13 cellular contexts compared by ENCODE assay signal in genomic region chr6:29516108-29516507, GRCh38. TPM values are rescaled to one million over a fixed set of nuclear protein-coding genes. Genes with fewer than 3 reads are reported as not detected.
DNase-seq lines count a peak whose midpoint lies in the region; ATAC-seq, FAIRE-seq and TF ChIP-seq lines count a peak whose summit lies in the region.
"Had no signal": no experiment of that assay in that cellular context is flagged by ENCODE, and none has a peak within 500 bp of the region (broad histone marks: within the 10 kb centered on the region; RNA-seq: fewer than 3 reads in every experiment).

No MANE protein-coding gene starts in this region.

- BruUV-seq in GM12878 (replicated peaks; lab: Mats Ljungman, UMichigan), result no TSS peak

- peak; percentile 7 for FAIRE-seq in GM12878 (lab: Jason Lieb, UNC)
- FAIRE-seq: A204.1 had no signal

- H3K9me3 ChIP-seq in GM12878 (replicated peaks; ENCODE audit: control insufficient read depth, insufficient read depth, low read length), result no peaks in the 10 kb centered on the region

- no peak overlapping the region for H2AFZ ChIP-seq in GM12878 (ENCODE audit: control insufficient read depth, low read depth, low read length)

- H4K20me1 ChIP-seq in GM12878 (ENCODE audit: control insufficient read depth, insufficient read depth), result no peaks in the 10 kb centered on the region

- no peak overlapping the region for H3K27ac ChIP-seq in GM12878 (ENCODE audit: control insufficient read depth, insufficient read depth)
- H3K27ac ChIP-seq: tibial nerve had no signal

- in situ Hi-C loops in GM12878 (cut with MboI), result no loop called here

- TF ChIP-seq CTCF in GM12878 (IDR thresholded peaks at IDR 0.05 in 2 of 3, conservative IDR thresholded peaks at IDR 0.05 in 1 of 3; ENCODE audit: control insufficient read depth in 2 of 3, extremely low read depth in 1 of 3, insufficient read depth in 1 of 3, low read depth in 3 of 3, low read length in 3 of 3), result no peak

- H3K79me2 ChIP-seq in GM12878 (ENCODE audit: control insufficient read depth, insufficient read depth, low read length), result no peaks in the 10 kb centered on the region

- RAD21 ChIA-PET in GM12878 (lab: Charles Lee; ENCODE audit: unreplicated experiment), result no interaction called here

- peaks cover 0 to 4% of the 10 kb centered on the region in 2 experiments; a peak in 1 of 4 replicates for H3K27me3 ChIP-seq in GM12878 (replicated peaks in 1 of 2; ENCODE audit: control insufficient read depth in 2 of 2, insufficient read depth in 2 of 2, low read length in 1 of 2)
- H3K27me3 ChIP-seq: tibial nerve had no signal

- no peak overlapping the region for H3K4me3 ChIP-seq in GM12878
- H3K4me3 ChIP-seq: tibial nerve had no signal

- H3K4me2 ChIP-seq in GM12878 (ENCODE audit: control insufficient read depth, insufficient read depth), result no peak overlapping the region

- CTCF ChIA-PET in GM12878 (lab: Yijun Ruan, JAX), result no interaction called here

- H3K36me3 ChIP-seq in GM12878 (ENCODE audit: control insufficient read depth in 2 of 2, insufficient read depth in 2 of 2, low read length in 1 of 2), result no peaks in the 10 kb centered on the region
- H3K36me3 ChIP-seq: tibial nerve had no signal

- no peak for TF ChIP-seq RAD21 in GM12878 (IDR thresholded peaks at IDR 0.05; ENCODE audit: insufficient read depth, low read depth, low read length)

- no peak for TF ChIP-seq POLR2A in GM12878 (IDR thresholded peaks at IDR 0.05; ENCODE audit: low read depth, low read length)

- DNase-seq in NCI-H2029 treated with DMSO at 0.1 percent for 48 hours (lab: John Stamatoyannopoulos, UW) (peak; percentile 5), NCI-H2029 (lab: John Stamatoyannopoulos, UW) (no peak), NCI-H226 (peak; percentile 28), GM12878 (ENCODE audit: low read depth, low spot score) (no peak), SKM-1 treated with dmso at 0.1 percent for 144 hours (lab: John Stamatoyannopoulos, UW; ENCODE audit: unreplicated experiment) (no peak), CD1c-positive myeloid dendritic cell (ENCODE audit: extremely low spot score) (no peak)
- peak; percentile 11 to 24 for DNase-seq in stimulated activated CD4-positive, alpha-beta T cell treated with anti-CD3 and anti-CD28 coated beads, Interleukin-15, amount 100 ng/mL, for 48 hours (ENCODE audit: low read depth in 2 of 2)
- DNase-seq: amniotic stem cell, naive B cell, NCI-H2227 treated with DMSO at 0.1 percent for 48 hours had no signal

- SMC1A ChIA-PET in GM12878 (lab: Charles Lee; ENCODE audit: uncharacterized antibody, unreplicated experiment), result interaction anchor here (0.7 kb wide), 1 partner anchor 141 kb away, joined by 3 read pairs; no protein-coding TSS in a partner anchor

- TF ChIP-seq EP300 in GM12878 (IDR thresholded peaks at IDR 0.05; ENCODE audit: borderline replicate concordance in 1 of 2, control insufficient read depth in 1 of 2, low read depth in 2 of 2, low read length in 2 of 2), result no peak

- H3K9ac ChIP-seq in GM12878 (ENCODE audit: control insufficient read depth, insufficient read depth, low read length), result no peak overlapping the region

- POLR2A ChIA-PET in GM12878 (lab: Charles Lee), result no interaction called here

- WGBS in GM12878 (ENCODE audit: insufficient coverage, insufficient replicate concordance, low lambda C conversion rate, missing lambda C conversion rate), result 24% methylated on average over 6 of the region's 6 CpGs

- H3K4me1 ChIP-seq in GM12878 (ENCODE audit: control insufficient read depth, insufficient read depth, low read length), result no peaks in the 10 kb centered on the region
- H3K4me1 ChIP-seq: tibial nerve had no signal

- intact Hi-C loops in GM12878 (cut with micrococcal nuclease; ENCODE audit: unreplicated experiment), result no loop called here

- ATAC-seq in GM12878 (peak; percentile 71), GM21529 (IDR thresholded peaks at IDR 0.05; ENCODE audit: unreplicated experiment) (no peak)

TF ChIP-seq in GM12878, 131 proteins besides CTCF, POLR2A, EP300 and RAD21:
- TF ChIP-seq PAX8 (IDR thresholded peaks at IDR 0.05) (no peak), ATF7 (IDR thresholded peaks at IDR 0.05; ENCODE audit: low read depth) (0 out of 2 replicates have a peak, but pooled peaks have one; percentile 17), RUNX3 (IDR thresholded peaks at IDR 0.05; ENCODE audit: low read length) (peak; percentile 41; the same call in 1 of the 2 replicates)

RNA-seq across cellular contexts. Expression of gene MAS1L, which starts 28.4 kb away (rescaled TPM):
- not detected in 2 replicates for total RNA-seq in GM12878 (2013; cell fraction: nucleolus; rRNA removed)
- not detected in 2 replicates for total RNA-seq in GM12878 (2014; rRNA removed)
- not detected in 2 replicates for total RNA-seq in GM12878 (2014; rRNA removed; fragmentation: Illumina TruSeq; extraction: Trizol)
- not detected in 2 replicates for total RNA-seq in GM12878 (2021)
- polyA plus RNA-seq in GM12878 (2011; ENCODE audit: low read depth), result not detected
- not detected in 2 replicates for polyA plus RNA-seq in GM12878 (2011; rRNA removed)
- not detected in 2 replicates for polyA plus RNA-seq in GM12878 (2011; cell fraction: cytosol; rRNA removed)
- polyA plus RNA-seq in GM12878 (2011; cell fraction: nucleus; rRNA removed), result not detected in 2 replicates
- polyA plus RNA-seq in GM12878 (2012), result not detected in 2 replicates
- not detected in 2 replicates for polyA plus RNA-seq in GM12878 (2014; fragmentation: Illumina TruSeq; extraction: Trizol)
- polyA plus RNA-seq in GM12878 (2014; fragmentation: Nextera tagmentation; extraction: Ambion mirVana), result not detected
- polyA plus RNA-seq in GM12878 (2014; rRNA removed), result not detected in 2 replicates
- not detected for polyA plus RNA-seq in GM12878 (2016; fragmentation: Nextera tagmentation; extraction: Ambion mirVana)
- not detected in 2 replicates for polyA minus RNA-seq in GM12878 (2011; rRNA and poly(A)+ RNA removed)
- not detected in 2 replicates for polyA minus RNA-seq in GM12878 (2011; cell fraction: cytosol; rRNA and poly(A)+ RNA removed)
- polyA minus RNA-seq in GM12878 (2011; cell fraction: nucleus; rRNA and poly(A)+ RNA removed), result not detected in 2 replicates

RNA-seq across cellular contexts. Expression of gene UBD, which starts 43.4 kb away (rescaled TPM):
- 1.8 and 2.0 TPM in 2 replicates for total RNA-seq in GM12878 (2013; cell fraction: nucleolus; rRNA removed)
- total RNA-seq in GM12878 (2014; rRNA removed), result 31.8 and 40.4 TPM in 2 replicates
- total RNA-seq in GM12878 (2014; rRNA removed; fragmentation: Illumina TruSeq; extraction: Trizol), result 52.9 and 54.3 TPM in 2 replicates
- total RNA-seq in GM12878 (2021), result 23.4 and 24.6 TPM in 2 replicates
- polyA plus RNA-seq in GM12878 (2011; ENCODE audit: low read depth), result 28.2 TPM
- 101 and 121 TPM in 2 replicates for polyA plus RNA-seq in GM12878 (2011; rRNA removed)
- polyA plus RNA-seq in GM12878 (2011; cell fraction: cytosol; rRNA removed), result 49.1 and 49.8 TPM in 2 replicates
- 27.6 and 27.7 TPM in 2 replicates for polyA plus RNA-seq in GM12878 (2011; cell fraction: nucleus; rRNA removed)
- 14.0 and 25.2 TPM in 2 replicates for polyA plus RNA-seq in GM12878 (2012)
- 51.0 and 68.3 TPM in 2 replicates for polyA plus RNA-seq in GM12878 (2014; fragmentation: Illumina TruSeq; extraction: Trizol)
- 10 to 100 TPM; 28.6 to 39.6 TPM for polyA plus RNA-seq in GM12878 (2014; fragmentation: Nextera tagmentation; extraction: Ambion mirVana)
- 35.6 and 42.5 TPM in 2 replicates for polyA plus RNA-seq in GM12878 (2014; rRNA removed)
- polyA plus RNA-seq in GM12878 (2016; fragmentation: Nextera tagmentation; extraction: Ambion mirVana), result 10 to 100 TPM; 24.3 to 28.4 TPM
- 30.5 and 35.5 TPM in 2 replicates for polyA minus RNA-seq in GM12878 (2011; rRNA and poly(A)+ RNA removed)
- 6.4 and 8.9 TPM in 2 replicates for polyA minus RNA-seq in GM12878 (2011; cell fraction: cytosol; rRNA and poly(A)+ RNA removed)
- polyA minus RNA-seq in GM12878 (2011; cell fraction: nucleus; rRNA and poly(A)+ RNA removed), result 4.6 and 6.0 TPM in 2 replicates

RNA-seq across cellular contexts. Expression of gene OR2H1, which starts 59.2 kb away (rescaled TPM):
- not detected in 2 replicates for total RNA-seq in GM12878 (2013; cell fraction: nucleolus; rRNA removed)
- not detected in 2 replicates for total RNA-seq in GM12878 (2014; rRNA removed)
- not detected in 2 replicates for total RNA-seq in GM12878 (2014; rRNA removed; fragmentation: Illumina TruSeq; extraction: Trizol)
- not detected in 2 replicates for total RNA-seq in GM12878 (2021)
- polyA plus RNA-seq in GM12878 (2011; ENCODE audit: low read depth), result not detected
- not detected in 2 replicates for polyA plus RNA-seq in GM12878 (2011; rRNA removed)
- not detected in 2 replicates for polyA plus RNA-seq in GM12878 (2011; cell fraction: cytosol; rRNA removed)
- not detected in 2 replicates for polyA plus RNA-seq in GM12878 (2011; cell fraction: nucleus; rRNA removed)
- not detected in 2 replicates for polyA plus RNA-seq in GM12878 (2012)
- polyA plus RNA-seq in GM12878 (2014; fragmentation: Illumina TruSeq; extraction: Trizol), result not detected in 2 replicates
- polyA plus RNA-seq in GM12878 (2014; fragmentation: Nextera tagmentation; extraction: Ambion mirVana), result not detected
- not detected in 2 replicates for polyA plus RNA-seq in GM12878 (2014; rRNA removed)
- not detected for polyA plus RNA-seq in GM12878 (2016; fragmentation: Nextera tagmentation; extraction: Ambion mirVana)
- not detected in 2 replicates for polyA minus RNA-seq in GM12878 (2011; rRNA and poly(A)+ RNA removed)
- polyA minus RNA-seq in GM12878 (2011; cell fraction: cytosol; rRNA and poly(A)+ RNA removed), result not detected in 2 replicates
- polyA minus RNA-seq in GM12878 (2011; cell fraction: nucleus; rRNA and poly(A)+ RNA removed), result not detected in 2 replicates
- total RNA-seq: tibial nerve had no signal

RNA-seq across cellular contexts. Expression of gene OR11A1, which starts 59.2 kb away (rescaled TPM):
- total RNA-seq in GM12878 (2013; cell fraction: nucleolus; rRNA removed), result not detected in 2 replicates
- total RNA-seq in GM12878 (2014; rRNA removed) (not detected in 2 replicates), GM12878 (2014; rRNA removed; fragmentation: Illumina TruSeq; extraction: Trizol) (not detected in 2 replicates), GM12878 (2021) (not detected in 2 replicates)
- not detected for polyA plus RNA-seq in GM12878 (2011; ENCODE audit: low read depth)
- polyA plus RNA-seq in GM12878 (2011; rRNA removed) (not detected in 2 replicates), GM12878 (2014; fragmentation: Illumina TruSeq; extraction: Trizol) (not detected in 2 replicates), GM12878 (2014; fragmentation: Nextera tagmentation; extraction: Ambion mirVana) (not detected), GM12878 (2014; rRNA removed) (not detected in 2 replicates), GM12878 (2016; fragmentation: Nextera tagmentation; extraction: Ambion mirVana) (not detected)
- polyA plus RNA-seq in GM12878 (2011; cell fraction: cytosol; rRNA removed), result not detected in 2 replicates
- not detected in 2 replicates for polyA plus RNA-seq in GM12878 (2011; cell fraction: nucleus; rRNA removed)
- polyA plus RNA-seq in GM12878 (2012), result not detected in 2 replicates
- not detected in 2 replicates for polyA minus RNA-seq in GM12878 (2011; rRNA and poly(A)+ RNA removed)
- not detected in 2 replicates for polyA minus RNA-seq in GM12878 (2011; cell fraction: cytosol; rRNA and poly(A)+ RNA removed)
- not detected in 2 replicates for polyA minus RNA-seq in GM12878 (2011; cell fraction: nucleus; rRNA and poly(A)+ RNA removed)
- total RNA-seq: tibial nerve had no signal

Comparison
In these comparisons a context has a peak if more than half of its experiments do, and no peak if none do; other contexts are left out.
1. DNase-seq: peak in NCI-H2029 treated with DMSO at 0.1 percent for 48 hours (single experiment), NCI-H226 (single experiment) and stimulated activated CD4-positive, alpha-beta T cell treated with anti-CD3 and anti-CD28 coated beads, Interleukin-15, amount 100 ng/mL, for 48 hours (2 of 2); none in NCI-H2029 (single experiment), GM12878 (single experiment), SKM-1 treated with dmso at 0.1 percent for 144 hours (single experiment) and CD1c-positive myeloid dendritic cell (single experiment).